ENCODE assay signal across 8 cellular contexts in genomic region chr2:44981714-44982108, GRCh38. TPM values are rescaled to one million over a fixed set of nuclear protein-coding genes. Genes with fewer than 3 reads are reported as not detected.
DNase-seq lines count a peak whose midpoint lies in the region; ATAC-seq and TF ChIP-seq lines count a peak whose summit lies in the region.

No MANE protein-coding gene starts in this region.

- 0 out of 2 replicates have a peak, but pooled peaks cover 5% of the 10 kb centered on the region for H3K9me2 ChIP-seq in GM23338 (ENCODE audit: insufficient read depth)

- H3K9me3 Mint-ChIP-seq in GM23338, result 0 out of 3 replicates have a peak, but pooled peaks cover 2% of the 10 kb centered on the region

- no peaks in the 10 kb centered on the region for H3K79me2 ChIP-seq in GM23338 (replicated peaks; ENCODE audit: insufficient read depth)

- H3K27ac ChIP-seq in GM23338 (ENCODE audit: low read depth), result no peak overlapping the region

- H3F3A ChIP-seq in GM23338 (replicated peaks; ENCODE audit: low read depth), result no peaks in the 10 kb centered on the region

- H4K20me1 ChIP-seq in GM23338 (replicated peaks; ENCODE audit: insufficient read depth), result no peaks in the 10 kb centered on the region

- H3K4me1 ChIP-seq in GM23338 (ENCODE audit: insufficient read depth), result peaks cover 15% of the 10 kb centered on the region

- H3K36me3 Mint-ChIP-seq in GM23338 (ENCODE audit: low read depth), result no peaks in the 10 kb centered on the region

- peaks cover 15% of the 10 kb centered on the region for H3K27me3 Mint-ChIP-seq in GM23338 (ENCODE audit: insufficient read depth, low read depth, poor library complexity)

- no peak overlapping the region for H3K4me3 Mint-ChIP-seq in GM23338

- no peak overlapping the region for H2AFZ ChIP-seq in GM23338

- no peaks in the 10 kb centered on the region for H3K36me3 ChIP-seq in GM23338 (ENCODE audit: insufficient read depth)

- no peak overlapping the region for H3K4me2 ChIP-seq in GM23338

- peak; percentile 87 for TF ChIP-seq CTCF in AG09309 (IDR thresholded peaks at IDR 0.05; ENCODE audit: control insufficient read depth, insufficient read depth, low read depth, low read length, missing control alignments)
- peak; percentile 83 to 98 for TF ChIP-seq CTCF in GM23338 (conservative IDR thresholded peaks at IDR 0.05; ENCODE audit: low read depth in 2 of 2)
- peak; percentile 84 for TF ChIP-seq CTCF in cardiac fibroblast (IDR thresholded peaks at IDR 0.05; ENCODE audit: low read depth, low read length)

- peak; percentile 94 for ATAC-seq in GM23338
- ATAC-seq in GM21576 (IDR thresholded peaks at IDR 0.05; ENCODE audit: unreplicated experiment), result no peak

- H3K27me3 ChIP-seq in GM23338 (ENCODE audit: insufficient read depth), result no peaks in the 10 kb centered on the region; the same call in 1 of the 2 replicates

- no peak overlapping the region for H3K27ac Mint-ChIP-seq in GM23338

- DNase-seq in AG09309 (ENCODE audit: low read depth) (no peak), GM23338 (ENCODE audit: low spot score) (peak; percentile 92), NCI-H226 (peak; percentile 39), cardiac fibroblast (ENCODE audit: low read depth in 2 of 2) (peak; percentile 86 to 87), kidney tubule cell (ENCODE audit: low spot score) (peak; percentile 69)
- peak; percentile 25 to 59 (median 44) for DNase-seq in activated CD4-positive, CD25-positive, alpha-beta regulatory T cell (lab: John Stamatoyannopoulos, UW)
- DNase-seq in stimulated activated CD4-positive, alpha-beta T cell treated with anti-CD3 and anti-CD28 coated beads, Interleukin-1b, Interleukin-23, amount 100 ng/mL, for 48 hours, result peak; percentile 59

- peaks cover 17% of the 10 kb centered on the region for H3K4me1 Mint-ChIP-seq in GM23338

- H3K4me3 ChIP-seq in AG09309 (ENCODE audit: control insufficient read depth, low read depth, low read length) (no peak overlapping the region), GM23338 (no peak overlapping the region), cardiac fibroblast (replicated peaks in 1 of 2; ENCODE audit: low read depth in 2 of 2, low read length in 2 of 2) (no peak overlapping the region)

TF ChIP-seq in GM23338, 12 proteins besides CTCF, POLR2A, EP300 and RAD21:
- TF ChIP-seq STAT1 (IDR thresholded peaks at IDR 0.05; ENCODE audit: unreplicated experiment) (no peak), EZH2 (IDR thresholded peaks at IDR 0.05; ENCODE audit: low read depth, unreplicated experiment) (no peak), EZH2phosphoT487 (IDR thresholded peaks at IDR 0.05; ENCODE audit: unreplicated experiment) (no peak), POLR2AphosphoS5 (IDR thresholded peaks at IDR 0.05; ENCODE audit: low read depth) (no peak), REST (IDR thresholded peaks at IDR 0.05; ENCODE audit: unreplicated experiment) (no peak), CREB1 (CRISPR knock-in tag; IDR thresholded peaks at IDR 0.05; ENCODE audit: low read depth) (no peak)
- TF ChIP-seq, protein P1, sequence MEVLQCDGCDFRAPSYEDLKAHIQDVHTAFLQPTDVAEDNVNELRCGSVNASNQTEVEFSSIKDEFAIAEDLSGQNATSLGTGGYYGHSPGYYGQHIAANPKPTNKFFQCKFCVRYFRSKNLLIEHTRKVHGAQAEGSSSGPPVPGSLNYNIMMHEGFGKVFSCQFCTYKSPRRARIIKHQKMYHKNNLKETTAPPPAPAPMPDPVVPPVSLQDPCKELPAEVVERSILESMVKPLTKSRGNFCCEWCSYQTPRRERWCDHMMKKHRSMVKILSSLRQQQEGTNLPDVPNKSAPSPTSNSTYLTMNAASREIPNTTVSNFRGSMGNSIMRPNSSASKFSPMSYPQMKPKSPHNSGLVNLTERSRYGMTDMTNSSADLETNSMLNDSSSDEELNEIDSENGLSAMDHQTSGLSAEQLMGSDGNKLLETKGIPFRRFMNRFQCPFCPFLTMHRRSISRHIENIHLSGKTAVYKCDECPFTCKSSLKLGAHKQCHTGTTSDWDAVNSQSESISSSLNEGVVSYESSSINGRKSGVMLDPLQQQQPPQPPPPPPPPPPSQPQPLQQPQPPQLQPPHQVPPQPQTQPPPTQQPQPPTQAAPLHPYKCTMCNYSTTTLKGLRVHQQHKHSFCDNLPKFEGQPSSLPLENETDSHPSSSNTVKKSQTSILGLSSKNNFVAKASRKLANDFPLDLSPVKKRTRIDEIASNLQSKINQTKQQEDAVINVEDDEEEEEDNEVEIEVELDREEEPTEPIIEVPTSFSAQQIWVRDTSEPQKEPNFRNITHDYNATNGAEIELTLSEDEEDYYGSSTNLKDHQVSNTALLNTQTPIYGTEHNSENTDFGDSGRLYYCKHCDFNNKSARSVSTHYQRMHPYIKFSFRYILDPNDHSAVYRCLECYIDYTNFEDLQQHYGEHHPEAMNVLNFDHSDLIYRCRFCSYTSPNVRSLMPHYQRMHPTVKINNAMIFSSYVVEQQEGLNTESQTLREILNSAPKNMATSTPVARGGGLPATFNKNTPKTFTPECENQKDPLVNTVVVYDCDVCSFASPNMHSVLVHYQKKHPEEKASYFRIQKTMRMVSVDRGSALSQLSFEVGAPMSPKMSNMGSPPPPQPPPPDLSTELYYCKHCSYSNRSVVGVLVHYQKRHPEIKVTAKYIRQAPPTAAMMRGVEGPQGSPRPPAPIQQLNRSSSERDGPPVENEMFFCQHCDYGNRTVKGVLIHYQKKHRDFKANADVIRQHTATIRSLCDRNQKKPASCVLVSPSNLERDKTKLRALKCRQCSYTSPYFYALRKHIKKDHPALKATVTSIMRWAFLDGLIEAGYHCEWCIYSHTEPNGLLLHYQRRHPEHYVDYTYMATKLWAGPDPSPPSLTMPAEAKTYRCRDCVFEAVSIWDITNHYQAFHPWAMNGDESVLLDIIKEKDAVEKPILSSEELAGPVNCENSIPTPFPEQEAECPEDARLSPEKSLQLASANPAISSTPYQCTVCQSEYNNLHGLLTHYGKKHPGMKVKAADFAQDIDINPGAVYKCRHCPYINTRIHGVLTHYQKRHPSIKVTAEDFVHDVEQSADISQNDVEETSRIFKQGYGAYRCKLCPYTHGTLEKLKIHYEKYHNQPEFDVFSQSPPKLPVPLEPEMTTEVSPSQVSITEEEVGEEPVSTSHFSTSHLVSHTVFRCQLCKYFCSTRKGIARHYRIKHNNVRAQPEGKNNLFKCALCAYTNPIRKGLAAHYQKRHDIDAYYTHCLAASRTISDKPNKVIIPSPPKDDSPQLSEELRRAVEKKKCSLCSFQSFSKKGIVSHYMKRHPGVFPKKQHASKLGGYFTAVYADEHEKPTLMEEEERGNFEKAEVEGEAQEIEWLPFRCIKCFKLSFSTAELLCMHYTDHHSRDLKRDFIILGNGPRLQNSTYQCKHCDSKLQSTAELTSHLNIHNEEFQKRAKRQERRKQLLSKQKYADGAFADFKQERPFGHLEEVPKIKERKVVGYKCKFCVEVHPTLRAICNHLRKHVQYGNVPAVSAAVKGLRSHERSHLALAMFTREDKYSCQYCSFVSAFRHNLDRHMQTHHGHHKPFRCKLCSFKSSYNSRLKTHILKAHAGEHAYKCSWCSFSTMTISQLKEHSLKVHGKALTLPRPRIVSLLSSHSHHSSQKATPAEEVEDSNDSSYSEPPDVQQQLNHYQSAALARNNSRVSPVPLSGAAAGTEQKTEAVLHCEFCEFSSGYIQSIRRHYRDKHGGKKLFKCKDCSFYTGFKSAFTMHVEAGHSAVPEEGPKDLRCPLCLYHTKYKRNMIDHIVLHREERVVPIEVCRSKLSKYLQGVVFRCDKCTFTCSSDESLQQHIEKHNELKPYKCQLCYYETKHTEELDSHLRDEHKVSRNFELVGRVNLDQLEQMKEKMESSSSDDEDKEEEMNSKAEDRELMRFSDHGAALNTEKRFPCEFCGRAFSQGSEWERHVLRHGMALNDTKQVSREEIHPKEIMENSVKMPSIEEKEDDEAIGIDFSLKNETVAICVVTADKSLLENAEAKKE (CRISPR knock-in tag; IDR thresholded peaks at IDR 0.05), result no peak

RNA-seq across cellular contexts. Expression of gene SIX2, which starts 27.5 kb away (rescaled TPM):
- 0.31 and 0.87 TPM in 2 replicates for total RNA-seq in GM23338 (2014; rRNA removed; shearing (Covaris generic))
- 1.1 and 1.3 TPM in 2 replicates for polyA plus RNA-seq in GM23338 (2016; fragmentation: Nextera tagmentation; extraction: Ambion mirVana)

RNA-seq across cellular contexts. Expression of gene SIX3, which starts 40.2 kb away (rescaled TPM):
- total RNA-seq in GM23338 (2014; rRNA removed; shearing (Covaris generic)), result 0.28 TPM in 1 of 2 replicates, not detected in the other
- 0.21 and 0.37 TPM in 2 replicates for polyA plus RNA-seq in GM23338 (2016; fragmentation: Nextera tagmentation; extraction: Ambion mirVana)
